In genomic region chr3:16837602-16838001, GRCh38 we compare ENCODE assay signal across 17 cellular contexts. TPM values are rescaled to one million over a fixed set of nuclear protein-coding genes. Genes with fewer than 3 reads are reported as not detected.
DNase-seq lines count a peak whose midpoint lies in the region; ATAC-seq and TF ChIP-seq lines count a peak whose summit lies in the region.
"Had no signal": no experiment of that assay in that cellular context is flagged by ENCODE, and none has a peak within 500 bp of the region (broad histone marks: within the 10 kb centered on the region; RNA-seq: fewer than 3 reads in every experiment).

No MANE protein-coding gene starts in this region.

- H3K36me3 ChIP-seq in right atrium auricular region (no peaks in the 10 kb centered on the region), skeletal muscle satellite cell (ENCODE audit: insufficient read depth, low read length) (no peaks in the 10 kb centered on the region)

- no peaks in the 10 kb centered on the region for H3K27me3 Mint-ChIP-seq in activated naive CD8-positive, alpha-beta T cell treated with anti-CD3 and anti-CD28 coated beads, Interleukin-2, amount 10 ng/mL, durations not matched to agents 7 days and 5 days
- H3K27me3 Mint-ChIP-seq in activated naive CD8-positive, alpha-beta T cell treated with anti-CD3 and anti-CD28 coated beads for 36 hours, result no peaks in the 10 kb centered on the region
- H3K27me3 Mint-ChIP-seq in T-helper 17 cell, result no peaks in the 10 kb centered on the region
- H3K27me3 Mint-ChIP-seq: IgD-negative memory B cell had no signal

- no peaks in the 10 kb centered on the region for H3K36me3 Mint-ChIP-seq in activated naive CD8-positive, alpha-beta T cell treated with anti-CD3 and anti-CD28 coated beads, Interleukin-2, amount 10 ng/mL, durations not matched to agents 7 days and 5 days
- H3K36me3 Mint-ChIP-seq in activated naive CD8-positive, alpha-beta T cell treated with anti-CD3 and anti-CD28 coated beads for 36 hours, result no peaks in the 10 kb centered on the region
- H3K36me3 Mint-ChIP-seq in T-helper 17 cell (ENCODE audit: low read depth), result no peaks in the 10 kb centered on the region
- H3K36me3 Mint-ChIP-seq: IgD-negative memory B cell had no signal

- H3K4me3 Mint-ChIP-seq in activated naive CD8-positive, alpha-beta T cell treated with anti-CD3 and anti-CD28 coated beads, Interleukin-2, amount 10 ng/mL, durations not matched to agents 7 days and 5 days, result peak overlapping the region; percentile 12
- H3K4me3 Mint-ChIP-seq in activated naive CD8-positive, alpha-beta T cell treated with anti-CD3 and anti-CD28 coated beads for 36 hours, result no peak overlapping the region
- H3K4me3 Mint-ChIP-seq in T-helper 17 cell, result no peak overlapping the region

- H3K9me3 Mint-ChIP-seq in activated naive CD8-positive, alpha-beta T cell treated with anti-CD3 and anti-CD28 coated beads, Interleukin-2, amount 10 ng/mL, durations not matched to agents 7 days and 5 days, result no peaks in the 10 kb centered on the region
- no peaks in the 10 kb centered on the region for H3K9me3 Mint-ChIP-seq in activated naive CD8-positive, alpha-beta T cell treated with anti-CD3 and anti-CD28 coated beads for 36 hours
- H3K9me3 Mint-ChIP-seq: IgD-negative memory B cell had no signal

- H3K4me2 ChIP-seq in skeletal muscle satellite cell (ENCODE audit: low read length), result peak overlapping the region; percentile 22

- TF ChIP-seq CTCF in right atrium auricular region (IDR thresholded peaks at IDR 0.05), result no peak

- no peak overlapping the region for H3K9ac ChIP-seq in skeletal muscle satellite cell (ENCODE audit: low read depth, low read length)

- POLR2A ChIA-PET in activated naive CD8-positive, alpha-beta T cell treated with anti-CD3 and anti-CD28 coated beads, Interleukin-2, amount 10 ng/mL, durations not matched to agents 7 days and 5 days (lab: Charles Lee), result interaction anchor here (0.6 to 1.1 kb wide), 4 partner anchors 12 to 108 kb away, joined by 3 to 4 read pairs (median 3); partner anchors contain the start of gene PLCL2

- H3K4me1 ChIP-seq in right atrium auricular region (peaks cover 0 to 54% of the 10 kb centered on the region in 2 donors), skeletal muscle satellite cell (ENCODE audit: control insufficient read depth, insufficient read depth, low read length) (peaks cover 14% of the 10 kb centered on the region)

- ATAC-seq in activated naive CD8-positive, alpha-beta T cell treated with anti-CD3 and anti-CD28 coated beads, Interleukin-2, amount 10 ng/mL, durations not matched to agents 7 days and 5 days (ENCODE audit: low read depth), result no peak
- ATAC-seq in T-helper 17 cell (no peak), HG03521 (IDR thresholded peaks at IDR 0.05; ENCODE audit: unreplicated experiment) (no peak), GM18519 (IDR thresholded peaks at IDR 0.05; ENCODE audit: low FRiP score, unreplicated experiment) (no peak)

- no peak overlapping the region for H3K4me3 ChIP-seq in right atrium auricular region
- H3K4me3 ChIP-seq in skeletal muscle satellite cell (ENCODE audit: low read length), result no peak overlapping the region

- H3K4me1 Mint-ChIP-seq in activated naive CD8-positive, alpha-beta T cell treated with anti-CD3 and anti-CD28 coated beads, Interleukin-2, amount 10 ng/mL, durations not matched to agents 7 days and 5 days, result peaks cover 32% of the 10 kb centered on the region
- H3K4me1 Mint-ChIP-seq in activated naive CD8-positive, alpha-beta T cell treated with anti-CD3 and anti-CD28 coated beads for 36 hours, result peaks cover 47% of the 10 kb centered on the region
- peaks cover 26% of the 10 kb centered on the region for H3K4me1 Mint-ChIP-seq in T-helper 17 cell

- H3K9me3 ChIP-seq in T-helper 17 cell (ENCODE audit: control insufficient read depth, low read length, poor library complexity, severe bottlenecking), result no peaks in the 10 kb centered on the region
- H3K9me3 ChIP-seq in right atrium auricular region, result no peaks in the 10 kb centered on the region
- no peaks in the 10 kb centered on the region for H3K9me3 ChIP-seq in skeletal muscle satellite cell (replicated peaks; ENCODE audit: low read length)

- H3K27ac ChIP-seq in right atrium auricular region, result peak overlapping the region; percentile 53 to 63
- H3K27ac ChIP-seq: RWPE1, VCaP had no signal

- H3K27ac Mint-ChIP-seq in activated naive CD8-positive, alpha-beta T cell treated with anti-CD3 and anti-CD28 coated beads, Interleukin-2, amount 10 ng/mL, durations not matched to agents 7 days and 5 days, result peak overlapping the region; percentile 30
- H3K27ac Mint-ChIP-seq in activated naive CD8-positive, alpha-beta T cell treated with anti-CD3 and anti-CD28 coated beads for 36 hours, result no peak overlapping the region
- peak overlapping the region; percentile 63 for H3K27ac Mint-ChIP-seq in T-helper 17 cell

- no peaks in the 10 kb centered on the region for H3K27me3 ChIP-seq in right atrium auricular region
- H3K27me3 ChIP-seq in skeletal muscle satellite cell (ENCODE audit: control insufficient read depth, insufficient read depth, low read length), result peaks cover 10% of the 10 kb centered on the region

- no peak for DNase-seq in activated naive CD8-positive, alpha-beta T cell treated with anti-CD3 and anti-CD28 coated beads, Interleukin-2, amount 10 ng/mL, durations not matched to agents 7 days and 5 days
- DNase-seq in activated naive CD8-positive, alpha-beta T cell treated with anti-CD3 and anti-CD28 coated beads for 36 hours, result no peak
- DNase-seq in T-helper 17 cell (no peak), right atrium auricular region (ENCODE audit: low spot score) (no peak), NOMO-1 treated with dmso at 0.1 percent for 144 hours (lab: John Stamatoyannopoulos, UW; ENCODE audit: unreplicated experiment) (no peak)
- DNase-seq: activated effector memory CD4-positive, alpha-beta T cell treated with Interleukin-2 at 50 U/mL for 16 hours; cortex of kidney; foreskin fibroblast; NCI-H1105; NCI-H774; SW 1271 had no signal

RNA-seq across cellular contexts. Expression of gene PLCL2, which starts 47.2 kb away (rescaled TPM):
- total RNA-seq in activated naive CD8-positive, alpha-beta T cell treated with anti-CD3 and anti-CD28 coated beads, Interleukin-2, amount 10 ng/mL, durations not matched to agents 7 days and 5 days, result 10 to 100 TPM; 53.2 to 58.0 TPM
- total RNA-seq in activated naive CD8-positive, alpha-beta T cell treated with anti-CD3 and anti-CD28 coated beads for 36 hours, result 10 to 100 TPM; 19.1 to 19.6 TPM
- total RNA-seq in T-helper 17 cell (10 to 100 TPM; 53.5 to 55.3 TPM), right atrium auricular region (10 to 100 TPM; 32.4 to 35.2 TPM)
- total RNA-seq in skeletal muscle satellite cell (2012; rRNA removed), result 6.8 and 10.0 TPM in 2 replicates
